ENCODE assay signal across 9 cellular contexts in genomic region chr10:79403441-79404230, GRCh38. TPM values are rescaled to one million over a fixed set of nuclear protein-coding genes. Genes with fewer than 3 reads are reported as not detected.
DNase-seq lines count a peak whose midpoint lies in the region; ATAC-seq lines count a peak whose summit lies in the region.
"Had no signal": no experiment of that assay in that cellular context is flagged by ENCODE, and none has a peak within 500 bp of the region (broad histone marks: within the 10 kb centered on the region; RNA-seq: fewer than 3 reads in every experiment).

No MANE protein-coding gene starts in this region.

- H3K36me3 ChIP-seq in skeletal muscle tissue (ENCODE audit: control insufficient read depth in 3 of 3, insufficient read depth in 3 of 3, low read length in 3 of 3): peaks cover 0 to 2% (median 0%) of the 10 kb centered on the region in 3 donors

- H3K4me3 ChIP-seq in skeletal muscle tissue (ENCODE audit: low read length in 3 of 3): peak overlapping the region in 2 of 3 donors; percentile 13 to 28

- H3K27ac ChIP-seq in skeletal muscle tissue (ENCODE audit: low read depth, low read length): peak overlapping the region; percentile 79

- ATAC-seq in left colon (no peak), HG03108 (IDR thresholded peaks at IDR 0.05; ENCODE audit: unreplicated experiment) (no peak)
- ATAC-seq: activated T-cell treated with anti-CD3 and anti-CD28 coated beads, Interleukin-2, amount 50 U/mL, for 4 hours had no signal

- no peaks in the 10 kb centered on the region for H3K9me3 ChIP-seq in skeletal muscle tissue (ENCODE audit: control insufficient read depth in 3 of 3, low read length in 3 of 3)

- intact Hi-C loops in left colon (cut with DNase I, micrococcal nuclease): no loop called here

- no peaks in the 10 kb centered on the region for H3K27me3 ChIP-seq in skeletal muscle tissue (ENCODE audit: control insufficient read depth in 3 of 3, insufficient read depth in 3 of 3, low read length in 3 of 3)

- DNase-seq in HT1080 (ENCODE audit: low read depth): peak; percentile 86
- DNase-seq in dermis blood vessel endothelial cell: peak; percentile 44
- DNase-seq in left colon: peak; percentile 5 to 20
- no peak for DNase-seq in NCI-H1694 treated with DMSO at 0.1 percent for 48 hours (lab: John Stamatoyannopoulos, UW)
- no peak for DNase-seq in EL
- no peak for DNase-seq in NAMALWA (ENCODE audit: low spot score)
- DNase-seq: activated T-cell treated with anti-CD3 and anti-CD28 coated beads, Interleukin-2, amount 50 U/mL, for 4 hours had no signal

- peak overlapping the region; percentile 7 to 60 (median 17) for H3K9ac ChIP-seq in skeletal muscle tissue (ENCODE audit: low read depth in 1 of 3, low read length in 3 of 3)

- peaks cover 0 to 35% (median 34%) of the 10 kb centered on the region in 3 donors for H3K4me1 ChIP-seq in skeletal muscle tissue (ENCODE audit: control insufficient read depth in 3 of 3, insufficient read depth in 3 of 3, low read length in 3 of 3)

RNA-seq across cellular contexts. Expression of gene ZCCHC24, which starts 41.8 kb away (rescaled TPM):
- 6.4 and 9.4 TPM in 2 replicates for total RNA-seq in HT1080 (2014; rRNA removed; shearing (Covaris generic))
- polyA plus RNA-seq in HT1080 (2015; cell fraction: cytosol; rRNA removed): 17.4 and 19.6 TPM in 2 replicates
- 9.5 and 11.5 TPM in 2 replicates for polyA plus RNA-seq in HT1080 (2015; cell fraction: nucleus; rRNA removed)
- total RNA-seq in dermis blood vessel endothelial cell (7.3 and 9.8 TPM in 2 replicates), left colon (10 to 100 TPM in 1 of 2 donors, 1 to 10 TPM in 1; 5.3 to 18.4 TPM), skeletal muscle tissue (20.9 TPM)

RNA-seq across cellular contexts. Expression of gene PPIF, which starts 56.4 kb away (rescaled TPM):
- total RNA-seq in HT1080 (2014; rRNA removed; shearing (Covaris generic)): 65.0 and 86.7 TPM in 2 replicates
- polyA plus RNA-seq in HT1080 (2015; cell fraction: cytosol; rRNA removed): 110 and 112 TPM in 2 replicates
- polyA plus RNA-seq in HT1080 (2015; cell fraction: nucleus; rRNA removed): 81.6 and 86.9 TPM in 2 replicates
- total RNA-seq in dermis blood vessel endothelial cell: 14.5 and 23.8 TPM in 2 replicates
- total RNA-seq in left colon: 100 to 1,000 TPM in 1 of 2 donors, 10 to 100 TPM in 1; 86.6 to 105 TPM
- total RNA-seq in skeletal muscle tissue: 9.9 TPM

Comparison
In these comparisons a context has a peak if more than half of its experiments do, and no peak if none do; other contexts are left out.
1. DNase-seq: peak in HT1080 (single experiment), dermis blood vessel endothelial cell (single experiment) and left colon (2 of 2); none in NCI-H1694 treated with DMSO at 0.1 percent for 48 hours (single experiment), EL (single experiment) and NAMALWA (single experiment).